In the genomic region with DNA sequence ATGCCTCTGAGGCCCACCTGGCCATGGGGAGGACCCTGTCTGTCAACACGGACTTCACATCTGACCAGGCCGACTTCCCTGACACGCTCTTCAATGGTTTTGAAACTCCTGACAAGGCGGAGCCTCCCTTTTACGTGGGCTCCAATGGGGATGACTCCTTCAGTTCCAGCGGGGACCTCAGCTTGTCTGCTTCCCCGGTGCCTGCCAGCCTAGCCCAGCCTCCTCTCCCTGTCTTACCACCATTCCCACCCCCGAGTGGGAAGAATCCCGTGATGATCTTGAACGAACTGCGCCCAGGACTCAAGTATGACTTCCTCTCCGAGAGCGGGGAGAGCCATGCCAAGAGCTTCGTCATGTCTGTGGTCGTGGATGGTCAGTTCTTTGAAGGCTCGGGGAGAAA, we compare ENCODE assay signal across 23 cellular contexts.
A peak's percentile ranks its signal among the peaks of the same experiment; 100 is the strongest.
DNase-seq lines count a peak whose midpoint lies in the region; ATAC-seq, FAIRE-seq and TF ChIP-seq lines count a peak whose summit lies in the region.
"Had no signal": no experiment of that assay in that cellular context is flagged by ENCODE, and none has a peak within 500 bp of the region (broad histone marks: within the 10 kb centered on the region; RNA-seq: fewer than 3 reads in every experiment).

No MANE protein-coding gene starts in this region.

- no peaks in the 10 kb centered on the region for H3K27me3 Mint-ChIP-seq in activated CD4-positive, alpha-beta T cell treated with anti-CD3 and anti-CD28 coated beads, Interleukin-2, amount 10 ng/mL, durations not matched to agents 24 days and 14 days
- H3K27me3 Mint-ChIP-seq in progenitor cell of endocrine pancreas: no peaks in the 10 kb centered on the region
- H3K27me3 Mint-ChIP-seq: CD4-positive, CD25-positive, alpha-beta regulatory T cell; CD8-positive, alpha-beta memory T cell; IgD-negative memory B cell had no signal

- no peak overlapping the region for H3K27ac Mint-ChIP-seq in activated CD4-positive, alpha-beta T cell treated with anti-CD3 and anti-CD28 coated beads, Interleukin-2, amount 10 ng/mL, durations not matched to agents 24 days and 14 days
- H3K27ac Mint-ChIP-seq in progenitor cell of endocrine pancreas: peak overlapping the region; percentile 23

- H3K36me3 ChIP-seq in bronchial epithelial cell (ENCODE audit: control insufficient read depth, insufficient read depth, low read length) (peaks cover 5% of the 10 kb centered on the region), esophagus muscularis mucosa (peaks cover 47 to 80% (median 70%) of the 10 kb centered on the region in 4 donors)
- H3K36me3 ChIP-seq: HAP-1 had no signal

- ATAC-seq in HG03442 (IDR thresholded peaks at IDR 0.05; ENCODE audit: unreplicated experiment): no peak
- ATAC-seq: A549, GM12878 had no signal

- 93% methylated on average over 15 of the region's 16 CpGs for whole genome bisulfite sequencing in esophagus muscularis mucosa
- WGBS in lower leg skin, 2 donors: 97 to 98% methylated on average over 16 of the region's 16 CpGs

- TF ChIP-seq CTCF in bronchial epithelial cell (IDR thresholded peaks at IDR 0.05; ENCODE audit: insufficient read depth, low read length, severe bottlenecking): no peak
- TF ChIP-seq CTCF in esophagus muscularis mucosa (IDR thresholded peaks at IDR 0.05): no peak
- no peak for TF ChIP-seq CTCF in progenitor cell of endocrine pancreas (IDR thresholded peaks at IDR 0.05; ENCODE audit: unreplicated experiment)
- no peak for TF ChIP-seq CTCF in lower leg skin (IDR thresholded peaks at IDR 0.05)

- no peak for TF ChIP-seq EP300 in esophagus muscularis mucosa (IDR thresholded peaks at IDR 0.05)

- H3K4me3 ChIP-seq in bronchial epithelial cell (ENCODE audit: low read depth, low read length) (no peak overlapping the region), esophagus muscularis mucosa (no peak overlapping the region), lower leg skin (ENCODE audit: low read depth, poor library complexity, severe bottlenecking) (no peak overlapping the region)
- H3K4me3 ChIP-seq: A549, BLaER1, GM12878, HAP-1 had no signal

- no peaks in the 10 kb centered on the region for H3K9me3 Mint-ChIP-seq in activated CD4-positive, alpha-beta T cell treated with anti-CD3 and anti-CD28 coated beads, Interleukin-2, amount 10 ng/mL, durations not matched to agents 24 days and 14 days
- no peaks in the 10 kb centered on the region for H3K9me3 Mint-ChIP-seq in progenitor cell of endocrine pancreas (ENCODE audit: low read depth)
- H3K9me3 Mint-ChIP-seq: CD4-positive, CD25-positive, alpha-beta regulatory T cell; CD8-positive, alpha-beta memory T cell; IgD-negative memory B cell had no signal

- H3K4me1 Mint-ChIP-seq in activated CD4-positive, alpha-beta T cell treated with anti-CD3 and anti-CD28 coated beads, Interleukin-2, amount 10 ng/mL, durations not matched to agents 24 days and 14 days: no peaks in the 10 kb centered on the region
- no peaks in the 10 kb centered on the region for H3K4me1 Mint-ChIP-seq in progenitor cell of endocrine pancreas (ENCODE audit: low read depth)
- H3K4me1 Mint-ChIP-seq: IgD-negative memory B cell had no signal

- no peak overlapping the region for H3K4me3 Mint-ChIP-seq in activated CD4-positive, alpha-beta T cell treated with anti-CD3 and anti-CD28 coated beads, Interleukin-2, amount 10 ng/mL, durations not matched to agents 24 days and 14 days
- no peak overlapping the region for H3K4me3 Mint-ChIP-seq in progenitor cell of endocrine pancreas (ENCODE audit: low read depth)
- H3K4me3 Mint-ChIP-seq: CD4-positive, CD25-positive, alpha-beta regulatory T cell; CD8-positive, alpha-beta memory T cell; IgD-negative memory B cell had no signal

- intact Hi-C loops in activated CD4-positive, alpha-beta T cell treated with anti-CD3 and anti-CD28 coated beads, Interleukin-2, amount 10 ng/mL, durations not matched to agents 24 days and 14 days (cut with micrococcal nuclease): no loop called here
- intact Hi-C loops in esophagus muscularis mucosa (cut with DNase I): no loop called here
- intact Hi-C loops in lower leg skin (cut with DNase I; ENCODE audit: low total_unique reads): no loop called here

- peak; percentile 72 for FAIRE-seq in bronchial epithelial cell (lab: Jason Lieb, UNC)
- FAIRE-seq: A549, GM12878, H1 had no signal

- H3K27me3 ChIP-seq in bronchial epithelial cell (ENCODE audit: control insufficient read depth, insufficient read depth, low read length) (no peaks in the 10 kb centered on the region), esophagus muscularis mucosa (no peaks in the 10 kb centered on the region)
- H3K27me3 ChIP-seq: BLaER1 had no signal

- no peak overlapping the region for H3K27ac ChIP-seq in esophagus muscularis mucosa (replicated peaks in 1 of 4)
- H3K27ac ChIP-seq: 22Rv1, A549, BLaER1, HL-60 had no signal

- peaks cover 8% of the 10 kb centered on the region for H3K36me3 Mint-ChIP-seq in activated CD4-positive, alpha-beta T cell treated with anti-CD3 and anti-CD28 coated beads, Interleukin-2, amount 10 ng/mL, durations not matched to agents 24 days and 14 days (ENCODE audit: low read depth)
- peaks cover 4% of the 10 kb centered on the region for H3K36me3 Mint-ChIP-seq in progenitor cell of endocrine pancreas (ENCODE audit: insufficient read depth)

- H3K9me3 ChIP-seq in esophagus muscularis mucosa: no peaks in the 10 kb centered on the region
- H3K9me3 ChIP-seq: A549, BLaER1, HAP-1 had no signal

- no peak for TF ChIP-seq POLR2A in esophagus muscularis mucosa (IDR thresholded peaks at IDR 0.05; ENCODE audit: low read depth)
- no peak for TF ChIP-seq POLR2A in lower leg skin (IDR thresholded peaks at IDR 0.05)

- H3K4me1 ChIP-seq in esophagus muscularis mucosa: peaks cover 0 to under 1% (median 0%) of the 10 kb centered on the region in 4 donors
- H3K4me1 ChIP-seq: A549, BLaER1, HAP-1 had no signal

- peak; percentile 29 for DNase-seq in activated CD4-positive, alpha-beta T cell treated with anti-CD3 and anti-CD28 coated beads, Interleukin-2, amount 10 ng/mL, durations not matched to agents 24 days and 14 days
- no peak for DNase-seq in activated CD4-positive, alpha-beta T cell treated with anti-CD3 and anti-CD28 coated beads, Interleukin-2, amount 50 U/mL, for 4 hours
- DNase-seq in bronchial epithelial cell (ENCODE audit: low read depth) (no peak), esophagus muscularis mucosa (ENCODE audit: extremely low spot score) (peak; percentile 89), progenitor cell of endocrine pancreas (ENCODE audit: low spot score, unreplicated experiment) (no peak), lower leg skin (ENCODE audit: low spot score in 2 of 2) (no peak), AG08396 (ENCODE audit: low spot score) (no peak)
- DNase-seq: CD4-positive, CD25-positive, alpha-beta regulatory T cell; CD8-positive, alpha-beta memory T cell; COR-L47; DMS 273 treated with DMSO at 0.1 percent for 48 hours; DMS53; DND-41; EL had no signal

Comparison
In these comparisons a context has a peak if more than half of its experiments do, and no peak if none do; other contexts are left out.
1. DNase-seq: peak in activated CD4-positive, alpha-beta T cell treated with anti-CD3 and anti-CD28 coated beads, Interleukin-2, amount 10 ng/mL, durations not matched to agents 24 days and 14 days (single experiment) and esophagus muscularis mucosa (single experiment); none in activated CD4-positive, alpha-beta T cell treated with anti-CD3 and anti-CD28 coated beads, Interleukin-2, amount 50 U/mL, for 4 hours (0 of 2), bronchial epithelial cell (single experiment), progenitor cell of endocrine pancreas (single experiment), lower leg skin (0 of 2) and AG08396 (single experiment).